1 cellular context compared by ENCODE assay signal in the genomic region with DNA sequence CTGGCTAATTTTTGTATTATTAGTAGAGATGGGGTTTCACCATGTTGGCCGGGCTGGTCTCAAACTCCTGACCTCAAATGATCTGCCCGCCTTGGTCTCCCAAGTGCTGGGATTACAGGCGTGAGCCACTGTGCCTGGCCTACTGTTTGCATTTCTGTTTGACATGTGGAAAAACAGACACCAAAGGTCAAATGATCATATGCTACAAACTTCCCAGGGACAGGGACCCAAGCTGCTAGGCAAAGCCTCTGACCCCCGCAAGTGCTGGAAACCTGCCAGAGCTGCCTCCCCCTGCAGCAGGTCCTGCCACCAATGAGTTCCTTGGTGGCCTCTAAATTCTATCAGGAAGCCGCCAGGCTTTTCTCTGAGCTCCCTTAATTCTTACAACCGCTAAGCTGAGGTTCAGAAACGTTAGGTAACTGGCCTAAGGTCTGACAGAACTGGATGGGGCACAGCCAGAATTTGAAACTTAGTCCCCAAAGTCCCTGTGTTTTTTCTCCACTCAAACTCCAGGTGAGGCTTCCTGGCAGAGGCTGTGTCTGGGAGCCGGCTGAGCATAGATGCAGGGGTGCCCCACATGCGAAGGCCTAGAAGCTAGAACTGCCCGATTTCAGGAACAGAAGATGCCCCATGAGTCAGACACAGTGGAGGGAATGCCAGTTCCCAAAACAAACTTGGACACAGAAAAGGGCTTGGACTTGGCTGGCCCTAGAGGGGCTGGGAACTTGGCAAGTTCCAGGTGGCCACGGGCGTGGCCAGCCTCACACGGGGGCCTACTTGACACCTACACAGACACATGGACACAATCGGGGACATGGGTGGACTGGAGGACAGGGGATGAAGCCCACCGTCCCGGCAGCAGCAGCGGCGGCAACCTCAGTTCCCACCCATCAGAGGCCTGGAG.
TF ChIP-seq lines count a peak whose summit lies in the region.

No MANE protein-coding gene starts in this region.

TF ChIP-seq in HepG2, 621 proteins besides CTCF, POLR2A, EP300 and RAD21 (continued from another document and continues in another):
- TF ChIP-seq, protein P1, sequence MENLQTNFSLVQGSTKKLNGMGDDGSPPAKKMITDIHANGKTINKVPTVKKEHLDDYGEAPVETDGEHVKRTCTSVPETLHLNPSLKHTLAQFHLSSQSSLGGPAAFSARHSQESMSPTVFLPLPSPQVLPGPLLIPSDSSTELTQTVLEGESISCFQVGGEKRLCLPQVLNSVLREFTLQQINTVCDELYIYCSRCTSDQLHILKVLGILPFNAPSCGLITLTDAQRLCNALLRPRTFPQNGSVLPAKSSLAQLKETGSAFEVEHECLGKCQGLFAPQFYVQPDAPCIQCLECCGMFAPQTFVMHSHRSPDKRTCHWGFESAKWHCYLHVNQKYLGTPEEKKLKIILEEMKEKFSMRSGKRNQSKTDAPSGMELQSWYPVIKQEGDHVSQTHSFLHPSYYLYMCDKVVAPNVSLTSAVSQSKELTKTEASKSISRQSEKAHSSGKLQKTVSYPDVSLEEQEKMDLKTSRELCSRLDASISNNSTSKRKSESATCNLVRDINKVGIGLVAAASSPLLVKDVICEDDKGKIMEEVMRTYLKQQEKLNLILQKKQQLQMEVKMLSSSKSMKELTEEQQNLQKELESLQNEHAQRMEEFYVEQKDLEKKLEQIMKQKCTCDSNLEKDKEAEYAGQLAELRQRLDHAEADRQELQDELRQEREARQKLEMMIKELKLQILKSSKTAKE (CRISPR knock-in tag; IDR thresholded peaks at IDR 0.05; ENCODE audit: borderline replicate concordance), result peak; percentile 63; the same call in 1 of the 2 replicates
- TF ChIP-seq ZNF446 (CRISPR knock-in tag; IDR thresholded peaks at IDR 0.05) (no peak), SMARCE1 (IDR thresholded peaks at IDR 0.05; ENCODE audit: borderline replicate concordance) (no peak), GFI1 (CRISPR knock-in tag; IDR thresholded peaks at IDR 0.05; ENCODE audit: borderline replicate concordance) (0 out of 2 replicates have a peak, but pooled peaks have one; percentile 62), MAFF (IDR thresholded peaks at IDR 0.05; ENCODE audit: low read depth, low read length) (no peak), ZSCAN9 (CRISPR knock-in tag; IDR thresholded peaks at IDR 0.05; ENCODE audit: borderline replicate concordance) (0 out of 2 replicates have a peak, but pooled peaks have one; percentile 19), SAFB2 (CRISPR knock-in tag; IDR thresholded peaks at IDR 0.05; ENCODE audit: borderline replicate concordance, low read depth) (no peak), DNMT3B (CRISPR knock-in tag; conservative IDR thresholded peaks at IDR 0.05) (no peak), DR1 (CRISPR knock-in tag; IDR thresholded peaks at IDR 0.05) (no peak), PAF1 (CRISPR knock-in tag; IDR thresholded peaks at IDR 0.05) (no peak), ZNF260 (CRISPR knock-in tag; IDR thresholded peaks at IDR 0.05; ENCODE audit: borderline replicate concordance, low read depth) (no peak), BHLHE40 (IDR thresholded peaks at IDR 0.05; ENCODE audit: low read length) (no peak), RARG (CRISPR knock-in tag; IDR thresholded peaks at IDR 0.05; ENCODE audit: low read depth) (no peak), ZNF674 (CRISPR knock-in tag; IDR thresholded peaks at IDR 0.05; ENCODE audit: low read depth) (no peak), ZNF335 (CRISPR knock-in tag; IDR thresholded peaks at IDR 0.05) (no peak), GPN1 (CRISPR knock-in tag; IDR thresholded peaks at IDR 0.05; ENCODE audit: borderline replicate concordance) (no peak), ERF (CRISPR knock-in tag; IDR thresholded peaks at IDR 0.05) (no peak), SP2 (CRISPR knock-in tag; IDR thresholded peaks at IDR 0.05) (no peak), ZNF501 (CRISPR knock-in tag; IDR thresholded peaks at IDR 0.05) (peak; percentile 78), ZNF17 (CRISPR knock-in tag; IDR thresholded peaks at IDR 0.05) (no peak), ZNF615 (CRISPR knock-in tag; IDR thresholded peaks at IDR 0.05; ENCODE audit: borderline replicate concordance) (no peak), FLYWCH1 (CRISPR knock-in tag; IDR thresholded peaks at IDR 0.05) (no peak)
- TF ChIP-seq, protein P2, sequence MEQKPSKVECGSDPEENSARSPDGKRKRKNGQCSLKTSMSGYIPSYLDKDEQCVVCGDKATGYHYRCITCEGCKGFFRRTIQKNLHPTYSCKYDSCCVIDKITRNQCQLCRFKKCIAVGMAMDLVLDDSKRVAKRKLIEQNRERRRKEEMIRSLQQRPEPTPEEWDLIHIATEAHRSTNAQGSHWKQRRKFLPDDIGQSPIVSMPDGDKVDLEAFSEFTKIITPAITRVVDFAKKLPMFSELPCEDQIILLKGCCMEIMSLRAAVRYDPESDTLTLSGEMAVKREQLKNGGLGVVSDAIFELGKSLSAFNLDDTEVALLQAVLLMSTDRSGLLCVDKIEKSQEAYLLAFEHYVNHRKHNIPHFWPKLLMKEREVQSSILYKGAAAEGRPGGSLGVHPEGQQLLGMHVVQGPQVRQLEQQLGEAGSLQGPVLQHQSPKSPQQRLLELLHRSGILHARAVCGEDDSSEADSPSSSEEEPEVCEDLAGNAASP (CRISPR knock-in tag; IDR thresholded peaks at IDR 0.05; ENCODE audit: borderline replicate concordance), result peak; percentile 96
- TF ChIP-seq, protein P3, sequence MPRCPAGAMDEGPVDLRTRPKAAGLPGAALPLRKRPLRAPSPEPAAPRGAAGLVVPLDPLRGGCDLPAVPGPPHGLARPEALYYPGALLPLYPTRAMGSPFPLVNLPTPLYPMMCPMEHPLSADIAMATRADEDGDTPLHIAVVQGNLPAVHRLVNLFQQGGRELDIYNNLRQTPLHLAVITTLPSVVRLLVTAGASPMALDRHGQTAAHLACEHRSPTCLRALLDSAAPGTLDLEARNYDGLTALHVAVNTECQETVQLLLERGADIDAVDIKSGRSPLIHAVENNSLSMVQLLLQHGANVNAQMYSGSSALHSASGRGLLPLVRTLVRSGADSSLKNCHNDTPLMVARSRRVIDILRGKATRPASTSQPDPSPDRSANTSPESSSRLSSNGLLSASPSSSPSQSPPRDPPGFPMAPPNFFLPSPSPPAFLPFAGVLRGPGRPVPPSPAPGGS (CRISPR knock-in tag; IDR thresholded peaks at IDR 0.05), result no peak
- TF ChIP-seq, protein P4, sequence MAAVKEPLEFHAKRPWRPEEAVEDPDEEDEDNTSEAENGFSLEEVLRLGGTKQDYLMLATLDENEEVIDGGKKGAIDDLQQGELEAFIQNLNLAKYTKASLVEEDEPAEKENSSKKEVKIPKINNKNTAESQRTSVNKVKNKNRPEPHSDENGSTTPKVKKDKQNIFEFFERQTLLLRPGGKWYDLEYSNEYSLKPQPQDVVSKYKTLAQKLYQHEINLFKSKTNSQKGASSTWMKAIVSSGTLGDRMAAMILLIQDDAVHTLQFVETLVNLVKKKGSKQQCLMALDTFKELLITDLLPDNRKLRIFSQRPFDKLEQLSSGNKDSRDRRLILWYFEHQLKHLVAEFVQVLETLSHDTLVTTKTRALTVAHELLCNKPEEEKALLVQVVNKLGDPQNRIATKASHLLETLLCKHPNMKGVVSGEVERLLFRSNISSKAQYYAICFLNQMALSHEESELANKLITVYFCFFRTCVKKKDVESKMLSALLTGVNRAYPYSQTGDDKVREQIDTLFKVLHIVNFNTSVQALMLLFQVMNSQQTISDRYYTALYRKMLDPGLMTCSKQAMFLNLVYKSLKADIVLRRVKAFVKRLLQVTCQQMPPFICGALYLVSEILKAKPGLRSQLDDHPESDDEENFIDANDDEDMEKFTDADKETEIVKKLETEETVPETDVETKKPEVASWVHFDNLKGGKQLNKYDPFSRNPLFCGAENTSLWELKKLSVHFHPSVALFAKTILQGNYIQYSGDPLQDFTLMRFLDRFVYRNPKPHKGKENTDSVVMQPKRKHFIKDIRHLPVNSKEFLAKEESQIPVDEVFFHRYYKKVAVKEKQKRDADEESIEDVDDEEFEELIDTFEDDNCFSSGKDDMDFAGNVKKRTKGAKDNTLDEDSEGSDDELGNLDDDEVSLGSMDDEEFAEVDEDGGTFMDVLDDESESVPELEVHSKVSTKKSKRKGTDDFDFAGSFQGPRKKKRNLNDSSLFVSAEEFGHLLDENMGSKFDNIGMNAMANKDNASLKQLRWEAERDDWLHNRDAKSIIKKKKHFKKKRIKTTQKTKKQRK (IDR thresholded peaks at IDR 0.05; ENCODE audit: low read length), result no peak
- TF ChIP-seq, protein P5, sequence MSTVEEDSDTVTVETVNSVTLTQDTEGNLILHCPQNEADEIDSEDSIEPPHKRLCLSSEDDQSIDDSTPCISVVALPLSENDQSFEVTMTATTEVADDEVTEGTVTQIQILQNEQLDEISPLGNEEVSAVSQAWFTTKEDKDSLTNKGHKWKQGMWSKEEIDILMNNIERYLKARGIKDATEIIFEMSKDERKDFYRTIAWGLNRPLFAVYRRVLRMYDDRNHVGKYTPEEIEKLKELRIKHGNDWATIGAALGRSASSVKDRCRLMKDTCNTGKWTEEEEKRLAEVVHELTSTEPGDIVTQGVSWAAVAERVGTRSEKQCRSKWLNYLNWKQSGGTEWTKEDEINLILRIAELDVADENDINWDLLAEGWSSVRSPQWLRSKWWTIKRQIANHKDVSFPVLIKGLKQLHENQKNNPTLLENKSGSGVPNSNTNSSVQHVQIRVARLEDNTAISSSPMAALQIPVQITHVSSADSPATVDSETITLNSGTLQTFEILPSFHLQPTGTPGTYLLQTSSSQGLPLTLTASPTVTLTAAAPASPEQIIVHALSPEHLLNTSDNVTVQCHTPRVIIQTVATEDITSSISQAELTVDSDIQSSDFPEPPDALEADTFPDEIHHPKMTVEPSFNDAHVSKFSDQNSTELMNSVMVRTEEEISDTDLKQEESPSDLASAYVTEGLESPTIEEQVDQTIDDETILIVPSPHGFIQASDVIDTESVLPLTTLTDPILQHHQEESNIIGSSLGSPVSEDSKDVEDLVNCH (CRISPR knock-in tag; IDR thresholded peaks at IDR 0.05), result no peak
- TF ChIP-seq, protein P6, sequence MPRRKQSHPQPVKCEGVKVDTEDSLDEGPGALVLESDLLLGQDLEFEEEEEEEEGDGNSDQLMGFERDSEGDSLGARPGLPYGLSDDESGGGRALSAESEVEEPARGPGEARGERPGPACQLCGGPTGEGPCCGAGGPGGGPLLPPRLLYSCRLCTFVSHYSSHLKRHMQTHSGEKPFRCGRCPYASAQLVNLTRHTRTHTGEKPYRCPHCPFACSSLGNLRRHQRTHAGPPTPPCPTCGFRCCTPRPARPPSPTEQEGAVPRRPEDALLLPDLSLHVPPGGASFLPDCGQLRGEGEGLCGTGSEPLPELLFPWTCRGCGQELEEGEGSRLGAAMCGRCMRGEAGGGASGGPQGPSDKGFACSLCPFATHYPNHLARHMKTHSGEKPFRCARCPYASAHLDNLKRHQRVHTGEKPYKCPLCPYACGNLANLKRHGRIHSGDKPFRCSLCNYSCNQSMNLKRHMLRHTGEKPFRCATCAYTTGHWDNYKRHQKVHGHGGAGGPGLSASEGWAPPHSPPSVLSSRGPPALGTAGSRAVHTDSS (CRISPR knock-in tag; conservative IDR thresholded peaks at IDR 0.05), result no peak
- TF ChIP-seq, protein P7, sequence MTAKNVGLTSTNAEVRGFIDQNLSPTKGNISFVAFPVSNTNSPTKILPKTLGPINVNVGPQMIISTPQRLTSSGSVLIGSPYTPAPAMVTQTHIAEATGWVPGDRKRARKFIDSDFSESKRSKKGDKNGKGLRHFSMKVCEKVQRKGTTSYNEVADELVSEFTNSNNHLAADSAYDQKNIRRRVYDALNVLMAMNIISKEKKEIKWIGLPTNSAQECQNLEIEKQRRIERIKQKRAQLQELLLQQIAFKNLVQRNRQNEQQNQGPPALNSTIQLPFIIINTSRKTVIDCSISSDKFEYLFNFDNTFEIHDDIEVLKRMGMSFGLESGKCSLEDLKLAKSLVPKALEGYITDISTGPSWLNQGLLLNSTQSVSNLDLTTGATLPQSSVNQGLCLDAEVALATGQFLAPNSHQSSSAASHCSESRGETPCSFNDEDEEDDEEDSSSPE (CRISPR knock-in tag; IDR thresholded peaks at IDR 0.05), result 0 out of 2 replicates have a peak, but pooled peaks have one; percentile 41
- TF ChIP-seq, protein P8, sequence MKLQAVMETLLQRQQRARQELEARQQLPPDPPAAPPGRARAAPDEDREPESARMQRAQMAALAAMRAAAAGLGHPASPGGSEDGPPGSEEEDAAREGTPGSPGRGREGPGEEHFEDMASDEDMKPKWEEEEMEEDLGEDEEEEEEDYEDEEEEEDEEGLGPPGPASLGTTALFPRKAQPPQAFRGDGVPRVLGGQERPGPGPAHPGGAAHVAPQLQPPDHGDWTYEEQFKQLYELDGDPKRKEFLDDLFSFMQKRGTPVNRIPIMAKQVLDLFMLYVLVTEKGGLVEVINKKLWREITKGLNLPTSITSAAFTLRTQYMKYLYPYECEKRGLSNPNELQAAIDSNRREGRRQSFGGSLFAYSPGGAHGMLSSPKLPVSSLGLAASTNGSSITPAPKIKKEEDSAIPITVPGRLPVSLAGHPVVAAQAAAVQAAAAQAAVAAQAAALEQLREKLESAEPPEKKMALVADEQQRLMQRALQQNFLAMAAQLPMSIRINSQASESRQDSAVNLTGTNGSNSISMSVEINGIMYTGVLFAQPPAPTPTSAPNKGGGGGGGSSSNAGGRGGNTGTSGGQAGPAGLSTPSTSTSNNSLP (IDR thresholded peaks at IDR 0.05; ENCODE audit: low read depth, low read length), result no peak
- TF ChIP-seq, protein P9, sequence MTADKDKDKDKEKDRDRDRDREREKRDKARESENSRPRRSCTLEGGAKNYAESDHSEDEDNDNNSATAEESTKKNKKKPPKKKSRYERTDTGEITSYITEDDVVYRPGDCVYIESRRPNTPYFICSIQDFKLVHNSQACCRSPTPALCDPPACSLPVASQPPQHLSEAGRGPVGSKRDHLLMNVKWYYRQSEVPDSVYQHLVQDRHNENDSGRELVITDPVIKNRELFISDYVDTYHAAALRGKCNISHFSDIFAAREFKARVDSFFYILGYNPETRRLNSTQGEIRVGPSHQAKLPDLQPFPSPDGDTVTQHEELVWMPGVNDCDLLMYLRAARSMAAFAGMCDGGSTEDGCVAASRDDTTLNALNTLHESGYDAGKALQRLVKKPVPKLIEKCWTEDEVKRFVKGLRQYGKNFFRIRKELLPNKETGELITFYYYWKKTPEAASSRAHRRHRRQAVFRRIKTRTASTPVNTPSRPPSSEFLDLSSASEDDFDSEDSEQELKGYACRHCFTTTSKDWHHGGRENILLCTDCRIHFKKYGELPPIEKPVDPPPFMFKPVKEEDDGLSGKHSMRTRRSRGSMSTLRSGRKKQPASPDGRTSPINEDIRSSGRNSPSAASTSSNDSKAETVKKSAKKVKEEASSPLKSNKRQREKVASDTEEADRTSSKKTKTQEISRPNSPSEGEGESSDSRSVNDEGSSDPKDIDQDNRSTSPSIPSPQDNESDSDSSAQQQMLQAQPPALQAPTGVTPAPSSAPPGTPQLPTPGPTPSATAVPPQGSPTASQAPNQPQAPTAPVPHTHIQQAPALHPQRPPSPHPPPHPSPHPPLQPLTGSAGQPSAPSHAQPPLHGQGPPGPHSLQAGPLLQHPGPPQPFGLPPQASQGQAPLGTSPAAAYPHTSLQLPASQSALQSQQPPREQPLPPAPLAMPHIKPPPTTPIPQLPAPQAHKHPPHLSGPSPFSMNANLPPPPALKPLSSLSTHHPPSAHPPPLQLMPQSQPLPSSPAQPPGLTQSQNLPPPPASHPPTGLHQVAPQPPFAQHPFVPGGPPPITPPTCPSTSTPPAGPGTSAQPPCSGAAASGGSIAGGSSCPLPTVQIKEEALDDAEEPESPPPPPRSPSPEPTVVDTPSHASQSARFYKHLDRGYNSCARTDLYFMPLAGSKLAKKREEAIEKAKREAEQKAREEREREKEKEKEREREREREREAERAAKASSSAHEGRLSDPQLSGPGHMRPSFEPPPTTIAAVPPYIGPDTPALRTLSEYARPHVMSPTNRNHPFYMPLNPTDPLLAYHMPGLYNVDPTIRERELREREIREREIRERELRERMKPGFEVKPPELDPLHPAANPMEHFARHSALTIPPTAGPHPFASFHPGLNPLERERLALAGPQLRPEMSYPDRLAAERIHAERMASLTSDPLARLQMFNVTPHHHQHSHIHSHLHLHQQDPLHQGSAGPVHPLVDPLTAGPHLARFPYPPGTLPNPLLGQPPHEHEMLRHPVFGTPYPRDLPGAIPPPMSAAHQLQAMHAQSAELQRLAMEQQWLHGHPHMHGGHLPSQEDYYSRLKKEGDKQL (CRISPR knock-in tag; IDR thresholded peaks at IDR 0.05; ENCODE audit: low read depth), result no peak
